In the genomic region with DNA sequence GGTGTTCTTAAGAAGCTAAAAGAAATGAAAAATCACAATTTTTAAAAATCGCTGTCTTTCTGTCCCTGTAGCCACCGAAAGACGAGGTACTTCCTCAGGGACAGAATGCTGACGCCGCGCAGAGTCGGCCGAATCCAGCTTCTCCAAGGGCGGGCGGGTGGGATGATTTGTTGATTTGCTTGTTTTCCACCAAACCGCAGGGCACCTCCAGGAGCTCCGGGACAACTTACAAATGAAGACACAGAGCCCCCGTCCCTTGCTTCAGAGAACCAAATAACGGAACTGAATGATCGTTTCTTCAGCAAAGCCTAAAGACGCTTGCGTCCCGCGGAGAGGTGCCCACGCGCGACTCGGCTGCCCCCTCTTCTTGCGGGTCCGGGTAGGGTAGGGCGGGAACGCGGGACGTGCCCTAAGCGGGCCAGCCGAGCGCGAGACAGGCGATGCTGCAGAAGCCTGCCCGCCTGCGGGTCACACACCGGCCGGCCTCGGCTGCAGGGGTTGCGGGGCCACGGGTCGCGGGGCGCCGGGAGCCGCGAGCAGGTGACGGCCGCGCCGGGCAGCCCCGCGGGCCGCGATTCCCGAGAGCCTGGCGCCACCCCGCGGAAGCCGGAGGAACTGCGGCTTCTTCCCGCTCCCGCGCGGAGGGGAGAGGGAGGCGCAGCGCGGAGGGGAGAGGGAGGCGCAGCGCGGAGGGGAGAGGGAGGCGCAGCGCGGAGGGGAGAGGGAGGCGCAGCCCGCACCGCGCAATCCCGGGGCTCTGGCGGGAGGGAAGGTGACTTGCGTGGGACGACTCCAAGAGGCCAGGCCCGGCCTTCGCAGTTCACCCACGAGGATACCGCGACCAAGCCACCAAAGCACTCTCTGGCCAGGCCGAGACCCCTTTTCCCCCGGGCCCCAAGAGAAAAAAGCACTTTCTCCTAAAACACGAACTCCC, we compare ENCODE assay signal across 1 cellular context.
A peak's percentile ranks its signal among the peaks of the same experiment; 100 is the strongest.
TF ChIP-seq lines count a peak whose summit lies in the region.

No MANE protein-coding gene starts in this region.

TF ChIP-seq in endothelial cell of umbilical vein, 7 proteins besides CTCF, POLR2A, EP300 and RAD21:
- TF ChIP-seq MYC (IDR thresholded peaks at IDR 0.05; ENCODE audit: low read depth, low read length) (no peak), EZH2 (IDR thresholded peaks at IDR 0.05; ENCODE audit: borderline replicate concordance, low read depth, low read length, severe bottlenecking) (peak; percentile 42)
